18 cellular contexts compared by ENCODE assay signal in genomic region chr12:109793826-109794501, GRCh38. TPM values are rescaled to one million over a fixed set of nuclear protein-coding genes. Genes with fewer than 3 reads are reported as not detected.
DNase-seq lines count a peak whose midpoint lies in the region; ATAC-seq and TF ChIP-seq lines count a peak whose summit lies in the region.
"Had no signal": no experiment of that assay in that cellular context is flagged by ENCODE, and none has a peak within 500 bp of the region (broad histone marks: within the 10 kb centered on the region; RNA-seq: fewer than 3 reads in every experiment).

No MANE protein-coding gene starts in this region.

- H3K36me3 Mint-ChIP-seq in MCF 10A (ENCODE audit: insufficient read depth, unreplicated experiment) (no peaks in the 10 kb centered on the region), WTC11 (no peaks in the 10 kb centered on the region)
- H3K36me3 Mint-ChIP-seq: CD4-positive, alpha-beta memory T cell had no signal

- peak overlapping the region; percentile 9 for H3K27ac Mint-ChIP-seq in MCF 10A (ENCODE audit: low read depth, unreplicated experiment)
- H3K27ac Mint-ChIP-seq in WTC11 = no peak overlapping the region
- H3K27ac Mint-ChIP-seq: CD14-positive monocyte; CD4-positive, alpha-beta memory T cell; HFFc6; IgD-negative memory B cell had no signal

- H3K36me3 ChIP-seq in breast epithelium = no peaks in the 10 kb centered on the region
- H3K36me3 ChIP-seq: BLaER1 had no signal

- H3K4me3 Mint-ChIP-seq in MCF 10A (ENCODE audit: unreplicated experiment) (no peak overlapping the region), WTC11 (no peak overlapping the region)
- H3K4me3 Mint-ChIP-seq: CD4-positive, alpha-beta memory T cell; HFFc6; IgD-negative memory B cell had no signal

- no peaks in the 10 kb centered on the region for H3K27me3 Mint-ChIP-seq in MCF 10A (ENCODE audit: insufficient read depth, unreplicated experiment)
- H3K27me3 Mint-ChIP-seq in WTC11 (ENCODE audit: low read depth) = no peaks in the 10 kb centered on the region; the same call in none of the 2 replicates

- H3K9me3 ChIP-seq in breast epithelium = no peaks in the 10 kb centered on the region
- H3K9me3 ChIP-seq: BLaER1 had no signal

- ATAC-seq in WTC11 (peak; percentile 46), esophagus mucosa (peak; percentile 17), HG03520 (IDR thresholded peaks at IDR 0.05; ENCODE audit: unreplicated experiment) (no peak)
- ATAC-seq: HCT116, HepG2 had no signal

- DNase-seq in MCF 10A (ENCODE audit: unreplicated experiment) = no peak
- no peak for DNase-seq in breast epithelium (ENCODE audit: low spot score in 2 of 2)
- DNase-seq in WTC11 (ENCODE audit: low spot score) = no peak
- no peak for DNase-seq in medulla oblongata (ENCODE audit: extremely low spot score)
- no peak for DNase-seq in activated CD4-positive, alpha-beta T cell treated with anti-CD3 and anti-CD28 coated beads for 1 hour
- DNase-seq in superior temporal gyrus (ENCODE audit: extremely low spot score) = no peak
- DNase-seq: CD4-positive, alpha-beta memory T cell; DMS79 treated with DMSO at 0.1 percent for 48 hours; GF-D8; HFFc6 had no signal

- H3K4me1 ChIP-seq in breast epithelium = no peaks in the 10 kb centered on the region
- H3K4me1 ChIP-seq: BLaER1 had no signal

- no peak for TF ChIP-seq POLR2A in breast epithelium (IDR thresholded peaks at IDR 0.05)

- no peak overlapping the region for H3K27ac ChIP-seq in breast epithelium
- H3K27ac ChIP-seq: 22Rv1, BLaER1 had no signal

- CTCF ChIA-PET in MCF 10A (lab: Yijun Ruan, JAX) (interaction anchor here (0.6 to 3.7 kb wide), 4 partner anchors 11 to 955 kb away, joined by 3 to 36 read pairs (median 4); no protein-coding TSS in a partner anchor), WTC11 (lab: Charles Lee) (interaction anchor here (0.6 to 1.5 kb wide), 3 partner anchors 12 to 637 kb away, joined by 4 read pairs; no protein-coding TSS in a partner anchor)

- TF ChIP-seq CTCF in MCF 10A (IDR thresholded peaks at IDR 0.05; ENCODE audit: unreplicated experiment) (no peak), breast epithelium (IDR thresholded peaks at IDR 0.05) (no peak), WTC11 (IDR thresholded peaks at IDR 0.05) (no peak)

- no peak overlapping the region for H3K4me3 ChIP-seq in breast epithelium
- H3K4me3 ChIP-seq: BLaER1 had no signal

- BruUV-seq in MCF 10A (replicated peaks; lab: Mats Ljungman, UMichigan) = no TSS peak

- H3K4me1 Mint-ChIP-seq in MCF 10A (ENCODE audit: insufficient read depth, unreplicated experiment) = peaks cover 11% of the 10 kb centered on the region
- H3K4me1 Mint-ChIP-seq in WTC11 = peaks cover 3% of the 10 kb centered on the region; the same call in 1 of the 2 replicates
- H3K4me1 Mint-ChIP-seq: CD4-positive, alpha-beta memory T cell; IgD-negative memory B cell had no signal

- POLR2A ChIA-PET in MCF 10A (lab: Yijun Ruan, JAX) = no interaction called here
- POLR2A ChIA-PET in WTC11 (lab: Charles Lee) = no interaction called here

- no peaks in the 10 kb centered on the region for H3K27me3 ChIP-seq in breast epithelium
- H3K27me3 ChIP-seq: BLaER1 had no signal

- intact Hi-C loops in MCF 10A (cut with micrococcal nuclease) = no loop called here
- intact Hi-C loops in breast epithelium (cut with DNase I; ENCODE audit: low total_unique reads) = no loop called here

- H3K9me3 Mint-ChIP-seq in MCF 10A (ENCODE audit: unreplicated experiment) = no peaks in the 10 kb centered on the region
- H3K9me3 Mint-ChIP-seq in WTC11 = no peaks in the 10 kb centered on the region
- H3K9me3 Mint-ChIP-seq: IgD-negative memory B cell had no signal

TF ChIP-seq in WTC11, 78 proteins besides CTCF, POLR2A, EP300 and RAD21:
- no peak for TF ChIP-seq KAT7 (CRISPR knock-in tag; IDR thresholded peaks at IDR 0.05; ENCODE audit: borderline replicate concordance)
- TF ChIP-seq, protein P1, sequence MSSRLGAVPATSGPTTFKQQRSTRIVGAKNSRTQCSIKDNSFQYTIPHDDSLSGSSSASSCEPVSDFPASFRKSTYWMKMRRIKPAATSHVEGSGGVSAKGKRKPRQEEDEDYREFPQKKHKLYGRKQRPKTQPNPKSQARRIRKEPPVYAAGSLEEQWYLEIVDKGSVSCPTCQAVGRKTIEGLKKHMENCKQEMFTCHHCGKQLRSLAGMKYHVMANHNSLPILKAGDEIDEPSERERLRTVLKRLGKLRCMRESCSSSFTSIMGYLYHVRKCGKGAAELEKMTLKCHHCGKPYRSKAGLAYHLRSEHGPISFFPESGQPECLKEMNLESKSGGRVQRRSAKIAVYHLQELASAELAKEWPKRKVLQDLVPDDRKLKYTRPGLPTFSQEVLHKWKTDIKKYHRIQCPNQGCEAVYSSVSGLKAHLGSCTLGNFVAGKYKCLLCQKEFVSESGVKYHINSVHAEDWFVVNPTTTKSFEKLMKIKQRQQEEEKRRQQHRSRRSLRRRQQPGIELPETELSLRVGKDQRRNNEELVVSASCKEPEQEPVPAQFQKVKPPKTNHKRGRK (CRISPR knock-in tag; IDR thresholded peaks at IDR 0.05; ENCODE audit: borderline replicate concordance) = no peak
- no peak for TF ChIP-seq EMX1 (CRISPR knock-in tag; IDR thresholded peaks at IDR 0.05)

RNA-seq across cellular contexts. Expression of gene TRPV4, which starts 39.2 kb away (rescaled TPM):
- total RNA-seq in MCF 10A (2022) (0.09 and 0.15 TPM in 2 replicates), breast epithelium (1 to 10 TPM in 2 of 3 donors, under 1 TPM in 1; 0.64 to 6.4 (median 2.0) TPM), WTC11 (2021) (2.9 to 5.4 TPM (median 5.1 TPM) in 3 replicates), esophagus mucosa (7.3 TPM)
